Comparison of ENCODE assay signal across 2 cellular contexts in the genomic region with DNA sequence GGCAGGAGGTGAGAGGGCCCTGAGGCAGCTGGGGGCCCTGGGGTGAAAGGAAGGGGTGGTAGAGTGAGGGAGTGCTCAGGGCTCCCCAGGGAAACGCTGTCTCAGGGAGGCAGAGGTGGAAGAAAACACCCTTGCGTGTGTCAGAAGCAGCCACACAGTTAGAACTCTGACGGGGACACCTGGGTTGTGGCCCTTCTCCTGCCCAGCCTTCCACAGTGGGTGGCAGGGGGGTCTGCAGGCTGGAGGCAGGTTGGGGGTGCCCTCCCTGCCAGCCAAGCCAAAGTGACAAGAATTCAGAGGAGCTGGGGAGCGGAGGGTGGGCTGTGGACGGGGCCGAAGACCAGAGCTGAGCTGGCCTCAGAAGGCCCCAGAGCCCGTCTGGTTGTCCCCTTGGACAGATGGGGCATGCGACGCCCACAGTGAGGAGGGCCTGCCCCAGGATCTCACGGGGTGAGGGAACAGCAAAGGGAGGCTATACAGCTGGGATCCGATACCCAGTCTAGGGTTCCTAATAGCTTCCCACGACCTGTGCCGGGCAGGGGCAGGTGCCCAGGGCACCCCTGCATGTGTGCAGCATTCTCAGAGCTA.
TF ChIP-seq lines count a peak whose summit lies in the region.

No MANE protein-coding gene starts in this region.

TF ChIP-seq in HEK293, 187 proteins besides CTCF, POLR2A, EP300 and RAD21:
- TF ChIP-seq ZIC2 (tag by site-specific recombination; IDR thresholded peaks at IDR 0.05) = peak; percentile 2; the same call in 1 of the 2 replicates
- TF ChIP-seq ZNF623 (tag by site-specific recombination; IDR thresholded peaks at IDR 0.05) = peak; percentile 40
- TF ChIP-seq ZSCAN4 (tag by site-specific recombination; IDR thresholded peaks at IDR 0.05) = no peak
TF ChIP-seq in HEK293: peak in this region for 2.

TF ChIP-seq in H1, 55 proteins besides CTCF, POLR2A, EP300 and RAD21:
- TF ChIP-seq MAFK (IDR thresholded peaks at IDR 0.05; ENCODE audit: low read depth, low read length) (no peak), EGR1 (IDR thresholded peaks at IDR 0.05; ENCODE audit: borderline replicate concordance, low read depth, low read length) (no peak), GABPA (IDR thresholded peaks at IDR 0.05; ENCODE audit: borderline replicate concordance, insufficient read depth, low read length) (no peak), CTBP2 (IDR thresholded peaks at IDR 0.05; ENCODE audit: borderline replicate concordance, insufficient read depth, insufficient read length, low read length) (no peak)
TF ChIP-seq in H1: peak in this region for 0.
